Comparison of ENCODE assay signal across 9 cellular contexts in the genomic region with DNA sequence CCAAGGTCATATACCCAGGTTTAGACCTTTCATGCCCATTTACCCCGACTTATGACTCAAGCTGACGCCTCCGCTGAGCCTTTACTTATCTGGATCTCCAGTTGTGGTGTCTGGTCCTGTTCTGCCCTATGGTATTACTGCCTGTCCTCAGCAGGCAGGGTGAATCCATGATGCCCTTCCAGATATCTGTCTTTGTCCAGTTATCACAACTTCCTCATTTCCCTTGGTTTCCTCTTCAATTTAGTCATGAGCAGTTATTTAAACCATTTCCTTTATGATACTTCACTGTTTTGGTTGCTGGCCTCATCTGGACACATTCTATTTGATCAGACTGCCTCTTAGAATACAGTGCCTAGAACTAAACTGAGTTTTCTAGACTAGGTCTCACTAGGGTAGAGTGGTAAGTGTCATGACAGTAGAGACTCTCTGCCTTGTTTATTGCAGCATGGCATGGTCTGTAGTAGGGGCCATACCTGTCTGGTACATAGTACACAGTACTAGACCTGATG.
DNase-seq lines count a peak whose midpoint lies in the region; TF ChIP-seq lines count a peak whose summit lies in the region.
"Had no signal": no experiment of that assay in that cellular context is flagged by ENCODE, and none has a peak within 500 bp of the region (broad histone marks: within the 10 kb centered on the region; RNA-seq: fewer than 3 reads in every experiment).

No MANE protein-coding gene starts in this region.

- TF ChIP-seq CTCF in DOHH2 (IDR thresholded peaks at IDR 0.05; ENCODE audit: low read depth, low read length, poor library complexity, severe bottlenecking) (no peak), GM20000 (IDR thresholded peaks at IDR 0.05; ENCODE audit: extremely low read depth, missing control alignments) (no peak), brain microvascular endothelial cell (IDR thresholded peaks at IDR 0.05; ENCODE audit: low read depth, low read length, missing control alignments) (no peak), BE2C (IDR thresholded peaks at IDR 0.05; ENCODE audit: low read depth, low read length) (no peak)

- H3K4me3 Mint-ChIP-seq in CD8-positive, alpha-beta memory T cell, result no peak overlapping the region

- no peaks in the 10 kb centered on the region for H3K9me2 ChIP-seq in DOHH2 (replicated peaks; ENCODE audit: control insufficient read depth, low read length)

- peaks cover 10 to 18% (median 14%) of the 10 kb centered on the region in 3 donors for H3K4me1 Mint-ChIP-seq in CD8-positive, alpha-beta memory T cell

- no peaks in the 10 kb centered on the region for H3K9me3 Mint-ChIP-seq in CD8-positive, alpha-beta memory T cell

- 0 out of 2 replicates have a peak, but pooled peaks cover 2% of the 10 kb centered on the region for H3F3A ChIP-seq in DOHH2 (ENCODE audit: control insufficient read depth, insufficient read depth)

- H3K4me3 ChIP-seq in DOHH2 (ENCODE audit: low read length) (no peak overlapping the region; the same call in 1 of the 2 replicates), brain microvascular endothelial cell (ENCODE audit: low read depth, low read length) (no peak overlapping the region), BE2C (ENCODE audit: low read depth, low read length) (no peak overlapping the region)
- H3K4me3 ChIP-seq in CD8-positive, alpha-beta memory T cell (ENCODE audit: low read length), result no peak overlapping the region
- H3K4me3 ChIP-seq: stomach had no signal

- H3K9me3 ChIP-seq in DOHH2 (ENCODE audit: control insufficient read depth, insufficient read depth, low read length) (no peaks in the 10 kb centered on the region), BE2C (no peaks in the 10 kb centered on the region)
- no peaks in the 10 kb centered on the region for H3K9me3 ChIP-seq in CD8-positive, alpha-beta memory T cell (ENCODE audit: low read length)
- H3K9me3 ChIP-seq: stomach had no signal

- H3K4me1 ChIP-seq in DOHH2 (ENCODE audit: control insufficient read depth, low read length) (peaks cover 12% of the 10 kb centered on the region), BE2C (no peaks in the 10 kb centered on the region; the same call in 1 of the 2 replicates)
- H3K4me1 ChIP-seq in CD8-positive, alpha-beta memory T cell (ENCODE audit: insufficient read depth, low read length), result peaks cover 11% of the 10 kb centered on the region
- H3K4me1 ChIP-seq: stomach had no signal

- H3K36me3 Mint-ChIP-seq in CD8-positive, alpha-beta memory T cell, result no peaks in the 10 kb centered on the region

- in situ Hi-C loops in brain microvascular endothelial cell (cut with HindIII; ENCODE audit: low pct_ligation_motif_present, low sequenced_read_pairs), result no loop called here

- H3K27ac Mint-ChIP-seq in CD8-positive, alpha-beta memory T cell, result peak overlapping the region in 3 of 8 donors; percentile 4 to 68 (median 6)

- H3K27me3 ChIP-seq in DOHH2 (ENCODE audit: control insufficient read depth, low read length), result no peaks in the 10 kb centered on the region
- H3K27me3 ChIP-seq in brain microvascular endothelial cell (replicated peaks), result no peaks in the 10 kb centered on the region
- no peaks in the 10 kb centered on the region for H3K27me3 ChIP-seq in BE2C
- H3K27me3 ChIP-seq in CD8-positive, alpha-beta memory T cell (ENCODE audit: insufficient read depth, low read length, poor library complexity, severe bottlenecking), result no peaks in the 10 kb centered on the region
- H3K27me3 ChIP-seq: stomach had no signal

- peak; percentile 19 for DNase-seq in GM20000 (ENCODE audit: low spot score)
- DNase-seq in HPDE6-E6E7 (ENCODE audit: extremely low spot score), result peak; percentile 23
- peak; percentile 61 for DNase-seq in brain microvascular endothelial cell
- DNase-seq in NCI-H748 (lab: John Stamatoyannopoulos, UW; ENCODE audit: unreplicated experiment), result no peak
- no peak for DNase-seq in activated T-cell treated with anti-CD3 and anti-CD28 coated beads, Interleukin-2, amount 50 U/mL, for 48 hours
- no peak for DNase-seq in BE2C
- DNase-seq in CD8-positive, alpha-beta memory T cell, result no peak
- DNase-seq: stomach had no signal

- H3K4me2 ChIP-seq in DOHH2 (ENCODE audit: low read length), result peak overlapping the region; percentile 8

- POLR2A ChIA-PET in CD8-positive, alpha-beta memory T cell (lab: Charles Lee), result interaction anchor here (0.7 kb wide), 1 partner anchor 62 kb away, joined by 3 read pairs; no protein-coding TSS in a partner anchor

- no peaks in the 10 kb centered on the region for H4K20me1 ChIP-seq in DOHH2 (ENCODE audit: control insufficient read depth, insufficient read depth, low read depth, low read length)

- CTCF ChIA-PET in CD8-positive, alpha-beta memory T cell (lab: Charles Lee), result no interaction called here

- H3K27me3 Mint-ChIP-seq in CD8-positive, alpha-beta memory T cell, result no peaks in the 10 kb centered on the region

- peaks cover 65% of the 10 kb centered on the region for H3K36me3 ChIP-seq in DOHH2 (ENCODE audit: control insufficient read depth, low read length)
- H3K36me3 ChIP-seq in brain microvascular endothelial cell (replicated peaks), result peaks cover 3% of the 10 kb centered on the region
- H3K36me3 ChIP-seq in BE2C, result peaks cover 37% of the 10 kb centered on the region
- H3K36me3 ChIP-seq in CD8-positive, alpha-beta memory T cell (ENCODE audit: insufficient read depth, low read length), result no peaks in the 10 kb centered on the region
- H3K36me3 ChIP-seq: stomach had no signal

- H3K79me2 ChIP-seq in DOHH2 (ENCODE audit: control insufficient read depth, low read length), result no peaks in the 10 kb centered on the region

- H3K27ac ChIP-seq in DOHH2 (ENCODE audit: low read depth, low read length) (no peak overlapping the region), brain microvascular endothelial cell (peak overlapping the region; percentile 88)
- H3K27ac ChIP-seq in CD8-positive, alpha-beta memory T cell (ENCODE audit: low read depth, low read length), result no peak overlapping the region
- H3K27ac ChIP-seq: stomach had no signal

Comparison
In these comparisons a context has a peak if more than half of its experiments do, and no peak if none do; other contexts are left out.
1. DNase-seq: peak in GM20000 (single experiment), HPDE6-E6E7 (single experiment) and brain microvascular endothelial cell (single experiment); none in NCI-H748 (single experiment), activated T-cell treated with anti-CD3 and anti-CD28 coated beads, Interleukin-2, amount 50 U/mL, for 48 hours (0 of 2), BE2C (single experiment) and CD8-positive, alpha-beta memory T cell (0 of 5).